Comparison of ENCODE assay signal across 14 cellular contexts in genomic region chr1:243628476-243628907, GRCh38.
DNase-seq lines count a peak whose midpoint lies in the region; ATAC-seq lines count a peak whose summit lies in the region.
"Had no signal": no experiment of that assay in that cellular context is flagged by ENCODE, and none has a peak within 500 bp of the region (broad histone marks: within the 10 kb centered on the region; RNA-seq: fewer than 3 reads in every experiment).

No MANE protein-coding gene starts in this region.

- no peak overlapping the region for H3K4me3 ChIP-seq in Jurkat, Clone E6-1 (ENCODE audit: low read length)
- H3K4me3 ChIP-seq: GM23338 had no signal

- no peak for ATAC-seq in GM19455 (IDR thresholded peaks at IDR 0.05; ENCODE audit: unreplicated experiment)
- ATAC-seq: GM23338 had no signal

- DNase-seq in NCI-H748 (lab: John Stamatoyannopoulos, UW; ENCODE audit: unreplicated experiment) (peak; percentile 42), NCI-H748 treated with DMSO at 0.1 percent for 48 hours (lab: John Stamatoyannopoulos, UW) (no peak), amniotic epithelial cell (ENCODE audit: low read depth) (peak; percentile 7), putamen (ENCODE audit: low spot score) (peak; percentile 10), inferior parietal cortex (ENCODE audit: extremely low spot score) (no peak), HT-29 (ENCODE audit: low spot score) (no peak)
- peak; percentile 31 for DNase-seq in Jurkat, Clone E6-1 (ENCODE audit: low read depth, low spot score)
- DNase-seq: DMS79, NCI-H1417 treated with DMSO at 0.1 percent for 48 hours, NCI-H2081, NCI-H526, SK-N-SH had no signal

Comparison
In these comparisons a context has a peak if more than half of its experiments do, and no peak if none do; other contexts are left out.
1. DNase-seq: peak in NCI-H748 (single experiment), Jurkat, Clone E6-1 (single experiment), amniotic epithelial cell (single experiment) and putamen (single experiment); none in NCI-H748 treated with DMSO at 0.1 percent for 48 hours (single experiment), inferior parietal cortex (single experiment) and HT-29 (single experiment).